In genomic region chr1:29991815-29992214, GRCh38 we compare ENCODE assay signal across 27 cellular contexts.
"Had no signal": no experiment of that assay in that cellular context is flagged by ENCODE, and none has a peak within 500 bp of the region (broad histone marks: within the 10 kb centered on the region; RNA-seq: fewer than 3 reads in every experiment).

No MANE protein-coding gene starts in this region.

- FAIRE-seq: endometrium, islet of Langerhans had no signal

- H3K36me3 Mint-ChIP-seq: stimulated activated effector memory CD8-positive, alpha-beta T cell treated with anti-CD3 and anti-CD28 coated beads, Interleukin-12 subunit alpha, Interleukin-12 subunit beta, amount 100 ng/mL, for 72 hours had no signal

- H3K4me1 ChIP-seq: esophagus squamous epithelium, heart right ventricle, left lung, psoas muscle, sigmoid colon, stomach, thyroid gland had no signal

- H3K27me3 ChIP-seq: thyroid gland had no signal

- H3K36me3 ChIP-seq: esophagus squamous epithelium, heart right ventricle, left lung, sigmoid colon, stomach, thyroid gland had no signal

- DNase-seq: cerebellar nuclear complex; effector memory CD4-positive, alpha-beta T cell; erythroblast; esophagus squamous epithelium; foreskin melanocyte; glutamatergic neuron; heart right ventricle; hippocampal formation; left cardiac atrium; left lung; mammary epithelial cell; naive B cell; posterior cingulate gyrus; psoas muscle; right cardiac atrium; sigmoid colon; stimulated activated CD4-positive, alpha-beta T cell treated with anti-CD3 and anti-CD28 coated beads, Interleukin-2, amount 100 ng/mL, for 24 hours; stimulated activated CD4-positive, alpha-beta T cell treated with anti-CD3 and anti-CD28 coated beads, Interleukin-4, amount 100 ng/mL, for 24 hours; stimulated activated naive CD4-positive, alpha-beta T cell treated with Interleukin-2 at 50 U/mL for 16 hours; stomach; thyroid gland had no signal

- H3K4me3 Mint-ChIP-seq: dendritic cell treated with granulocyte-macrophage colony-stimulating factor and Interleukin-4, amounts not matched to agents 40 ng/mL and 50 ng/mL, for 4 days; naive B cell; natural killer cell treated with Interleukin-12 subunit alpha and Interleukin-12 subunit beta and Interleukin-15 and Interleukin-18, amount 100 ng/mL, for 72 hours; neural crest cell; stimulated activated effector memory CD8-positive, alpha-beta T cell treated with anti-CD3 and anti-CD28 coated beads, Interleukin-12 subunit alpha, Interleukin-12 subunit beta, amount 100 ng/mL, for 72 hours had no signal

- H3K27ac Mint-ChIP-seq: dendritic cell treated with granulocyte-macrophage colony-stimulating factor and Interleukin-4, amounts not matched to agents 40 ng/mL and 50 ng/mL, for 4 days; naive B cell; natural killer cell treated with Interleukin-12 subunit alpha and Interleukin-12 subunit beta and Interleukin-15 and Interleukin-18, amount 100 ng/mL, for 72 hours; stimulated activated effector memory CD8-positive, alpha-beta T cell treated with anti-CD3 and anti-CD28 coated beads, Interleukin-12 subunit alpha, Interleukin-12 subunit beta, amount 100 ng/mL, for 72 hours had no signal

- H3K9me3 ChIP-seq: thyroid gland had no signal

- H3K4me1 Mint-ChIP-seq: naive B cell; stimulated activated effector memory CD8-positive, alpha-beta T cell treated with anti-CD3 and anti-CD28 coated beads, Interleukin-12 subunit alpha, Interleukin-12 subunit beta, amount 100 ng/mL, for 72 hours had no signal

- H3K27ac ChIP-seq: esophagus squamous epithelium, heart right ventricle, left lung, psoas muscle, sigmoid colon, stomach, thyroid gland had no signal

- H3K27me3 Mint-ChIP-seq: naive B cell had no signal

- H3K4me3 ChIP-seq: esophagus squamous epithelium, heart right ventricle, left lung, psoas muscle, sigmoid colon, stomach, thyroid gland had no signal
